ENCODE assay signal across 8 cellular contexts in genomic region chr3:37967252-37967881, GRCh38. TPM values are rescaled to one million over a fixed set of nuclear protein-coding genes. Genes with fewer than 3 reads are reported as not detected.
A peak's percentile ranks its signal among the peaks of the same experiment; 100 is the strongest.
DNase-seq lines count a peak whose midpoint lies in the region; ATAC-seq, FAIRE-seq and TF ChIP-seq lines count a peak whose summit lies in the region.

No MANE protein-coding gene starts in this region.

- H3K9me3 ChIP-seq in H1 (ENCODE audit: insufficient read depth in 2 of 2, low read depth in 1 of 2, low read length in 1 of 2), result no peaks in the 10 kb centered on the region

- peaks cover 0 to 7% (median 3%) of the 10 kb centered on the region in 4 experiments; a peak in 2 of 7 replicates for H3K4me1 ChIP-seq in H1 (replicated peaks in 1 of 4; ENCODE audit: control insufficient read depth in 3 of 4, insufficient read depth in 4 of 4, low read length in 3 of 4)

- H3K4me3 ChIP-seq in H1 (ENCODE audit: extremely low read depth in 1 of 4, insufficient read depth in 2 of 4, low read depth in 3 of 4, low read length in 4 of 4), result no peak overlapping the region

- H3K27ac ChIP-seq in H1 (ENCODE audit: low read depth, low read length), result no peak overlapping the region

- H3K14ac ChIP-seq in H1 (ENCODE audit: insufficient read length), result no peak overlapping the region

- H3K36me3 ChIP-seq in H1 (ENCODE audit: control insufficient read depth in 2 of 4, insufficient read depth in 4 of 4, low read length in 3 of 4), result no peaks in the 10 kb centered on the region; a peak in 1 of 8 replicates

- TF ChIP-seq POLR2A in H1 (IDR thresholded peaks at IDR 0.05; ENCODE audit: control extremely low read depth in 1 of 2, low read depth in 2 of 2, low read length in 2 of 2), result no peak

- H3K27ac Mint-ChIP-seq in activated CD4-positive, alpha-beta memory T cell treated with anti-CD3 and anti-CD28 coated beads, Interleukin-2, amount 10 ng/mL, durations not matched to agents 7 days and 5 days, result no peak overlapping the region
- H3K27ac Mint-ChIP-seq in stimulated activated effector memory CD8-positive, alpha-beta T cell treated with anti-CD3 and anti-CD28 coated beads, Interleukin-12 subunit alpha, Interleukin-12 subunit beta, amount 100 ng/mL, for 72 hours, result no peak overlapping the region

- H3K36me3 Mint-ChIP-seq in activated CD4-positive, alpha-beta memory T cell treated with anti-CD3 and anti-CD28 coated beads, Interleukin-2, amount 10 ng/mL, durations not matched to agents 7 days and 5 days (ENCODE audit: low read depth), result no peaks in the 10 kb centered on the region
- no peaks in the 10 kb centered on the region for H3K36me3 Mint-ChIP-seq in stimulated activated effector memory CD8-positive, alpha-beta T cell treated with anti-CD3 and anti-CD28 coated beads, Interleukin-12 subunit alpha, Interleukin-12 subunit beta, amount 100 ng/mL, for 72 hours

- no peak overlapping the region for H2BK12ac ChIP-seq in H1 (ENCODE audit: low read depth, low read length)

- no peak overlapping the region for H2AK5ac ChIP-seq in H1 (ENCODE audit: low read depth, low read length)

- WGBS in H1 (ENCODE audit: extremely low coverage in 1 of 2, insufficient coverage in 1 of 2, insufficient read length in 1 of 2, insufficient replicate concordance in 2 of 2, low coverage in 1 of 2, low lambda C conversion rate in 2 of 2, missing lambda C conversion rate in 1 of 2), 2 experiments, result 59% methylated on average over 7 of the region's 7 CpGs; no CpG with 5 or more reads in 1 of the 2 experiments

- no peaks in the 10 kb centered on the region for H3K27me3 ChIP-seq in H1 (replicated peaks in 1 of 4; ENCODE audit: control insufficient read depth in 3 of 4, extremely low read depth in 1 of 4, insufficient read depth in 3 of 4, low read length in 3 of 4)

- peak; percentile 71 for DNase-seq in GM10248 (ENCODE audit: extremely low spot score)
- DNase-seq in NCI-H2029 (lab: John Stamatoyannopoulos, UW), result peak; percentile 39
- peak; percentile 66 for DNase-seq in activated CD4-positive, alpha-beta memory T cell treated with anti-CD3 and anti-CD28 coated beads, Interleukin-2, amount 10 ng/mL, durations not matched to agents 7 days and 5 days
- peak; percentile 56 to 85 for DNase-seq in H1 (ENCODE audit: low read depth in 1 of 2, low spot score in 2 of 2)
- DNase-seq in midbrain (lab: John Stamatoyannopoulos, UW), result peak; percentile 58
- DNase-seq in stimulated activated effector memory CD8-positive, alpha-beta T cell treated with anti-CD3 and anti-CD28 coated beads, Interleukin-12 subunit alpha, Interleukin-12 subunit beta, amount 100 ng/mL, for 72 hours (ENCODE audit: low spot score in 2 of 2), result peak; percentile 48 to 80
- no peak for DNase-seq in NCI-H446 treated with DMSO at 0.1 percent for 48 hours (lab: John Stamatoyannopoulos, UW)

- FAIRE-seq in H1 (lab: Jason Lieb, UNC), result peak; percentile 73

- no peak overlapping the region for H2BK5ac ChIP-seq in H1 (ENCODE audit: low read depth, low read length)

- no peaks in the 10 kb centered on the region for H3K9me3 Mint-ChIP-seq in activated CD4-positive, alpha-beta memory T cell treated with anti-CD3 and anti-CD28 coated beads, Interleukin-2, amount 10 ng/mL, durations not matched to agents 7 days and 5 days
- H3K9me3 Mint-ChIP-seq in stimulated activated effector memory CD8-positive, alpha-beta T cell treated with anti-CD3 and anti-CD28 coated beads, Interleukin-12 subunit alpha, Interleukin-12 subunit beta, amount 100 ng/mL, for 72 hours, result no peaks in the 10 kb centered on the region

- H4K5ac ChIP-seq in H1 (ENCODE audit: insufficient read length, low read depth, low read length), result peak overlapping the region; percentile 7

- H3K9ac ChIP-seq in H1 (replicated peaks in 1 of 4; ENCODE audit: extremely low read depth in 1 of 4, low read depth in 3 of 4, low read length in 3 of 4), result no peak overlapping the region

- H3K4me2 ChIP-seq in H1 (ENCODE audit: insufficient read depth in 1 of 2, low read depth in 2 of 2, low read length in 2 of 2), result no peak overlapping the region

- 0 out of 2 replicates have a peak overlapping the region, but pooled peaks have one; percentile 47 for H4K8ac ChIP-seq in H1 (ENCODE audit: extremely low read depth, insufficient read depth, low read length)

- TF ChIP-seq CTCF in GM10248 (IDR thresholded peaks at IDR 0.05; ENCODE audit: control extremely low read depth, extremely low read depth, low read depth, missing control alignments) (peak; percentile 84), H1 (IDR thresholded peaks at IDR 0.05; ENCODE audit: control extremely low read depth in 1 of 3, insufficient read depth in 1 of 3, low read depth in 1 of 3, low read length in 3 of 3) (peak; percentile 91 to 98 (median 92))

- no peak overlapping the region for H3K18ac ChIP-seq in H1 (ENCODE audit: extremely low read depth, low read length)

- H3K79me1 ChIP-seq in H1 (ENCODE audit: low read depth, low read length), result no peaks in the 10 kb centered on the region

- no peaks in the 10 kb centered on the region for H3K4me1 Mint-ChIP-seq in activated CD4-positive, alpha-beta memory T cell treated with anti-CD3 and anti-CD28 coated beads, Interleukin-2, amount 10 ng/mL, durations not matched to agents 7 days and 5 days
- no peaks in the 10 kb centered on the region for H3K4me1 Mint-ChIP-seq in stimulated activated effector memory CD8-positive, alpha-beta T cell treated with anti-CD3 and anti-CD28 coated beads, Interleukin-12 subunit alpha, Interleukin-12 subunit beta, amount 100 ng/mL, for 72 hours

- no peak overlapping the region; the same call in 1 of the 2 replicates for H2BK20ac ChIP-seq in H1 (ENCODE audit: low read length)

- POLR2A ChIA-PET in GM10248 (lab: Yijun Ruan, JAX), result no interaction called here
- POLR2A ChIA-PET in activated CD4-positive, alpha-beta memory T cell treated with anti-CD3 and anti-CD28 coated beads, Interleukin-2, amount 10 ng/mL, durations not matched to agents 7 days and 5 days (lab: Charles Lee), result interaction anchor here (1.1 to 1.2 kb wide), 2 partner anchors 103 to 112 kb away, joined by 3 read pairs; no protein-coding TSS in a partner anchor
- POLR2A ChIA-PET in H1 (lab: Charles Lee; ENCODE audit: partially characterized antibody), result interaction anchor here (0.7 to 1.2 kb wide), 3 partner anchors 13 to 114 kb away, joined by 3 read pairs; no protein-coding TSS in a partner anchor

- no peak overlapping the region for H4K91ac ChIP-seq in H1 (replicated peaks; ENCODE audit: insufficient read length, low read length)

- peaks cover 9% of the 10 kb centered on the region for H3K27me3 Mint-ChIP-seq in activated CD4-positive, alpha-beta memory T cell treated with anti-CD3 and anti-CD28 coated beads, Interleukin-2, amount 10 ng/mL, durations not matched to agents 7 days and 5 days

- TF ChIP-seq RAD21 in H1 (IDR thresholded peaks at IDR 0.05 in 1 of 2, conservative IDR thresholded peaks at IDR 0.05 in 1 of 2; ENCODE audit: low read depth in 2 of 2, low read length in 2 of 2), result peak; percentile 84 to 90

- peak; percentile 57 for ATAC-seq in GM21786 (IDR thresholded peaks at IDR 0.05; ENCODE audit: unreplicated experiment)
- peak; percentile 83 for ATAC-seq in stimulated activated effector memory CD8-positive, alpha-beta T cell treated with anti-CD3 and anti-CD28 coated beads, Interleukin-12 subunit alpha, Interleukin-12 subunit beta, amount 100 ng/mL, for 72 hours

- no peak overlapping the region for H2BK120ac ChIP-seq in H1 (replicated peaks; ENCODE audit: low read depth, low read length)

- H2AFZ ChIP-seq in H1 (ENCODE audit: low read length), result no peak overlapping the region

- H4K20me1 ChIP-seq in H1 (replicated peaks in 1 of 2; ENCODE audit: control insufficient read depth in 1 of 2, insufficient read depth in 2 of 2, low read length in 2 of 2), result peaks cover 0 to 2% of the 10 kb centered on the region in 2 experiments

- H3K79me2 ChIP-seq in H1 (ENCODE audit: control insufficient read depth in 1 of 2, insufficient read depth in 2 of 2, low read length in 2 of 2), result no peaks in the 10 kb centered on the region

- no peaks in the 10 kb centered on the region for H3K23me2 ChIP-seq in H1 (ENCODE audit: low read depth, low read length)

- no peak for TF ChIP-seq EP300 in H1 (IDR thresholded peaks at IDR 0.05; ENCODE audit: borderline replicate concordance in 1 of 2, low read depth in 2 of 2, low read length in 2 of 2)

- no peak overlapping the region for H3K56ac ChIP-seq in H1 (replicated peaks; ENCODE audit: insufficient read length, low read depth, low read length)

- H3K23ac ChIP-seq in H1 (ENCODE audit: insufficient read length), result no peak overlapping the region

- H3K4me3 Mint-ChIP-seq in activated CD4-positive, alpha-beta memory T cell treated with anti-CD3 and anti-CD28 coated beads, Interleukin-2, amount 10 ng/mL, durations not matched to agents 7 days and 5 days, result no peak overlapping the region
- H3K4me3 Mint-ChIP-seq in stimulated activated effector memory CD8-positive, alpha-beta T cell treated with anti-CD3 and anti-CD28 coated beads, Interleukin-12 subunit alpha, Interleukin-12 subunit beta, amount 100 ng/mL, for 72 hours, result no peak overlapping the region

- no peak overlapping the region for H2BK15ac ChIP-seq in H1 (ENCODE audit: low read length)

- CTCF ChIA-PET in GM10248 (lab: Yijun Ruan, JAX) (interaction anchor here (0.6 to 13.1 kb wide), 35 partner anchors 7 to 959 kb away, joined by 3 to 331 read pairs (median 4); partner anchors contain the start of gene VILL), H1 (lab: Charles Lee; ENCODE audit: partially characterized antibody) (interaction anchor here (0.5 to 7.2 kb wide), 40 partner anchors 8 to 605 kb away, joined by 3 to 60 read pairs (median 5); no protein-coding TSS in a partner anchor)
- CTCF ChIA-PET in activated CD4-positive, alpha-beta memory T cell treated with anti-CD3 and anti-CD28 coated beads, Interleukin-2, amount 10 ng/mL, durations not matched to agents 7 days and 5 days (lab: Charles Lee), result interaction anchor here (0.7 to 5.4 kb wide), 25 partner anchors 7 to 379 kb away, joined by 3 to 129 read pairs (median 4); partner anchors contain the start of gene XYLB

- no peak overlapping the region for H3K4ac ChIP-seq in H1 (replicated peaks; ENCODE audit: insufficient read length, low read depth, low read length)

RNA-seq across cellular contexts. Expression of gene VILL, which starts 23.2 kb away (rescaled TPM):
- 10 to 100 TPM; 18.4 to 18.7 TPM for total RNA-seq in activated CD4-positive, alpha-beta memory T cell treated with anti-CD3 and anti-CD28 coated beads, Interleukin-2, amount 10 ng/mL, durations not matched to agents 7 days and 5 days
- 4.1 and 4.6 TPM in 2 replicates for total RNA-seq in H1 (2021; fragmentation: NEBNext Ultra II Directional; extraction: Animal tissue kit (Norgen Biotek cat#: 25700))
- 4.2 and 7.4 TPM in 2 replicates for polyA plus RNA-seq in H1 (2011; rRNA removed)
- polyA plus RNA-seq in H1 (2011; cell fraction: cytosol; rRNA removed), result 5.9 TPM
- 20.0 TPM for polyA plus RNA-seq in H1 (2011; cell fraction: nucleus; rRNA removed)
- polyA plus RNA-seq in H1 (2012, experiment 1 of 2), result 2.4 to 5.7 TPM (median 4.2 TPM) in 4 replicates
- 3.4 TPM for polyA plus RNA-seq in H1 (2012, experiment 2 of 2)
- 1.4 TPM for polyA plus RNA-seq in H1 (2013, experiment 1 of 2)
- polyA plus RNA-seq in H1 (2013, experiment 2 of 2), result 1.5 TPM
- 7.7 and 8.0 TPM in 2 replicates for polyA minus RNA-seq in H1 (2011; rRNA and poly(A)+ RNA removed)
- 2.5 TPM for polyA minus RNA-seq in H1 (2011; cell fraction: cytosol; rRNA and poly(A)+ RNA removed)
- 11.4 TPM for polyA minus RNA-seq in H1 (2011; cell fraction: nucleus; rRNA and poly(A)+ RNA removed)
